ENCODE assay signal across 13 cellular contexts in the genomic region with DNA sequence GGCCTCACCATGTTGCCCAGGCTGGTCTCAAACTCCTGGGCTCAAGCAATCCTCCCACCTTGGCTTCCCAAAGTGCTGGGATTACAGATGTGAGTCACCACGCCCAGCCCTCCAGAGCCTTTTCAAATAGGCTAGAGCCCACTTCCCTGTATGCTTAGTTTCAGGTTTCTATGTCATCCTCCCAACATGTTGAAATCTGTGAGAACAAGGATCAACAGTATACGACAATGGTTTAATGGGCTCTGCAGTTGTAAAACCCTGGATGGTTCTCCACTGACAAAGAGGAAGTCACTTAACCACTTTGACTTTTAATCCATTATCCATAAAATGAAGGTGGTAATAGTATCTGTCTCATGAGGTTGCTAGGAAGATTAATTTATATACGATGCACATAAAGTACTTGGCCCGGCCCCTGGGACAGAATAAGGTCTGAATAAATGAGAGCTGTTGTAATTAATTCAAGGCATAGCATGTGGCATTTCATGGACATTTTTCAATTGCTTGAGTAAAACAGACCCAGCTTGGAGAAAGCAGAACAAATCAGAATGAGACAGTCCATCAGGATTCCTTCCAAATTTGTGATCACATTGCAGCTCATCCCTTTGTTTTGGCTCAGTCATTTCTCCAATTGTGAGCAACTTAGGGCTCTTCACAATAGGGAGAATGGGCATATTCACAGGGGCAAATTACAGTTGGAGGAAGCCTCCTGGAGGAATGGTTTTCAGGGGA.
DNase-seq lines count a peak whose midpoint lies in the region; ATAC-seq, FAIRE-seq and TF ChIP-seq lines count a peak whose summit lies in the region.
"Had no signal": no experiment of that assay in that cellular context is flagged by ENCODE, and none has a peak within 500 bp of the region (broad histone marks: within the 10 kb centered on the region; RNA-seq: fewer than 3 reads in every experiment).

No MANE protein-coding gene starts in this region.

- peak overlapping the region; percentile 67 to 92 (median 84) for H3K27ac Mint-ChIP-seq in CD14-positive monocyte
- H3K27ac Mint-ChIP-seq: naive B cell; stimulated activated effector memory CD8-positive, alpha-beta T cell treated with anti-CD3 and anti-CD28 coated beads, Interleukin-12 subunit alpha, Interleukin-12 subunit beta, amount 100 ng/mL, for 72 hours had no signal

- intact Hi-C loops in CD14-positive monocyte (cut with micrococcal nuclease) = loop anchor here in 1 of 2 donors (5.0 kb wide), 1 partner anchor 33 kb away; no protein-coding TSS in a partner anchor

- DNase-seq in CD14-positive monocyte (ENCODE audit: low spot score) (peak; percentile 74), NCI-H1092 (lab: John Stamatoyannopoulos, UW) (peak; percentile 85), NOMO-1 (lab: John Stamatoyannopoulos, UW; ENCODE audit: unreplicated experiment in 2 of 2) (peak; percentile 73 to 92), fibroblast of mammary gland (ENCODE audit: low read depth) (peak; percentile 35), RCC 7860 (ENCODE audit: low spot score) (no peak), GM13976 (ENCODE audit: low spot score) (no peak)
- DNase-seq: activated gamma-delta T cell treated with Interleukin-2 at 50 U/mL for 16 hours; naive B cell; RPMI8226; stimulated activated CD4-positive, alpha-beta T cell treated with anti-CD3 and anti-CD28 coated beads, Interleukin-15, amount 100 ng/mL, for 24 hours had no signal

- no peak overlapping the region for H3K4me3 Mint-ChIP-seq in CD14-positive monocyte
- H3K4me3 Mint-ChIP-seq: naive B cell; stimulated activated effector memory CD8-positive, alpha-beta T cell treated with anti-CD3 and anti-CD28 coated beads, Interleukin-12 subunit alpha, Interleukin-12 subunit beta, amount 100 ng/mL, for 72 hours had no signal

- in situ Hi-C loops in GM13976 (cut with MboI; ENCODE audit: low sequenced_read_pairs, unreplicated experiment) = no loop called here

- peaks cover 0 to 2% (median 0%) of the 10 kb centered on the region in 7 donors for H3K9me3 Mint-ChIP-seq in CD14-positive monocyte
- H3K9me3 Mint-ChIP-seq: stimulated activated effector memory CD8-positive, alpha-beta T cell treated with anti-CD3 and anti-CD28 coated beads, Interleukin-12 subunit alpha, Interleukin-12 subunit beta, amount 100 ng/mL, for 72 hours had no signal

- no peak for FAIRE-seq in RCC 7860 (lab: Jason Lieb, UNC)

- ATAC-seq in HG02623 (IDR thresholded peaks at IDR 0.05; ENCODE audit: unreplicated experiment) = no peak
- ATAC-seq in GM18907 (IDR thresholded peaks at IDR 0.05; ENCODE audit: unreplicated experiment) = no peak
- ATAC-seq: stimulated activated effector memory CD8-positive, alpha-beta T cell treated with anti-CD3 and anti-CD28 coated beads, Interleukin-12 subunit alpha, Interleukin-12 subunit beta, amount 100 ng/mL, for 72 hours had no signal

- no peaks in the 10 kb centered on the region for H3K36me3 Mint-ChIP-seq in CD14-positive monocyte
- H3K36me3 Mint-ChIP-seq: naive B cell; stimulated activated effector memory CD8-positive, alpha-beta T cell treated with anti-CD3 and anti-CD28 coated beads, Interleukin-12 subunit alpha, Interleukin-12 subunit beta, amount 100 ng/mL, for 72 hours had no signal

- TF ChIP-seq CTCF in CD14-positive monocyte (IDR thresholded peaks at IDR 0.05) (no peak), fibroblast of mammary gland (conservative IDR thresholded peaks at IDR 0.05; ENCODE audit: control insufficient read depth, insufficient read depth, low read depth, low read length) (no peak), GM13976 (IDR thresholded peaks at IDR 0.05; ENCODE audit: borderline replicate concordance, control extremely low read depth, extremely low read depth, insufficient read depth, missing control alignments) (no peak)

- H3K27me3 Mint-ChIP-seq in CD14-positive monocyte (ENCODE audit: low read depth in 3 of 3) = peaks cover 0 to 3% (median 0%) of the 10 kb centered on the region in 3 donors

- H3K4me3 ChIP-seq in fibroblast of mammary gland (ENCODE audit: control insufficient read depth, low read depth, low read length) = no peak overlapping the region

- peaks cover 33% of the 10 kb centered on the region for H3K4me1 Mint-ChIP-seq in CD14-positive monocyte
- H3K4me1 Mint-ChIP-seq: naive B cell had no signal

Comparison
In these comparisons a context has a peak if more than half of its experiments do, and no peak if none do; other contexts are left out.
1. DNase-seq: peak in CD14-positive monocyte (single experiment), NCI-H1092 (single experiment), NOMO-1 (2 of 2) and fibroblast of mammary gland (single experiment); none in RCC 7860 (single experiment) and GM13976 (single experiment).